ENCODE assay signal across 9 cellular contexts in genomic region chr5:62284946-62285891, GRCh38. TPM values are rescaled to one million over a fixed set of nuclear protein-coding genes. Genes with fewer than 3 reads are reported as not detected.
A peak's percentile ranks its signal among the peaks of the same experiment; 100 is the strongest.
DNase-seq lines count a peak whose midpoint lies in the region; ATAC-seq and TF ChIP-seq lines count a peak whose summit lies in the region.
"Had no signal": no experiment of that assay in that cellular context is flagged by ENCODE, and none has a peak within 500 bp of the region (broad histone marks: within the 10 kb centered on the region; RNA-seq: fewer than 3 reads in every experiment).

No MANE protein-coding gene starts in this region.

- peak overlapping the region in 1 of 3 donors; percentile 22 for H3K4me3 Mint-ChIP-seq in T-cell

- H3K27me3 ChIP-seq in mesendoderm (ENCODE audit: insufficient read depth, low read length, poor library complexity) (no peaks in the 10 kb centered on the region), esophagus squamous epithelium (no peaks in the 10 kb centered on the region), vagina (no peaks in the 10 kb centered on the region), sigmoid colon (no peaks in the 10 kb centered on the region)
- H3K27me3 ChIP-seq: upper lobe of left lung had no signal

- no peak overlapping the region for H3K18ac ChIP-seq in mesendoderm (ENCODE audit: low read length)

- no peak overlapping the region for H4K5ac ChIP-seq in mesendoderm (ENCODE audit: low read length)

- H3K27me3 Mint-ChIP-seq in T-cell, result no peaks in the 10 kb centered on the region

- intact Hi-C loops in esophagus squamous epithelium (cut with DNase I) (no loop called here), vagina (cut with DNase I) (no loop called here), sigmoid colon (cut with DNase I) (no loop called here)

- H2BK120ac ChIP-seq in mesendoderm (ENCODE audit: low read depth, low read length), result no peak overlapping the region

- no peak overlapping the region for H3K4me3 ChIP-seq in mesendoderm (ENCODE audit: low read length)
- H3K4me3 ChIP-seq in esophagus squamous epithelium, result no peak overlapping the region
- no peak overlapping the region for H3K4me3 ChIP-seq in vagina
- no peak overlapping the region for H3K4me3 ChIP-seq in sigmoid colon
- H3K4me3 ChIP-seq: upper lobe of left lung had no signal

- ATAC-seq in GM18499 (IDR thresholded peaks at IDR 0.05; ENCODE audit: insufficient read depth, unreplicated experiment) (peak; percentile 86), GM21786 (IDR thresholded peaks at IDR 0.05; ENCODE audit: unreplicated experiment) (peak; percentile 71), T-cell (replicated peaks in 1 of 4) (peak; percentile 45 to 66 (median 58))

- H3K4ac ChIP-seq in mesendoderm (ENCODE audit: low read depth, low read length), result no peak overlapping the region

- POLR2A ChIA-PET in T-cell (lab: Charles Lee), result interaction anchor here (0.6 kb wide), 2 partner anchors 30 to 67 kb away, joined by 6 to 18 read pairs; no protein-coding TSS in a partner anchor

- no peak for TF ChIP-seq POLR2A in esophagus squamous epithelium (IDR thresholded peaks at IDR 0.05)
- no peak for TF ChIP-seq POLR2A in vagina (IDR thresholded peaks at IDR 0.05)
- TF ChIP-seq POLR2A in sigmoid colon (IDR thresholded peaks at IDR 0.05), result no peak

- H3K27ac ChIP-seq in mesendoderm (ENCODE audit: low read depth, low read length) (no peak overlapping the region), esophagus squamous epithelium (peak overlapping the region in 1 of 4 donors; percentile 30), vagina (no peak overlapping the region), sigmoid colon (no peak overlapping the region)
- H3K27ac ChIP-seq: upper lobe of left lung had no signal

- H3K79me1 ChIP-seq in mesendoderm (ENCODE audit: low read length), result no peaks in the 10 kb centered on the region

- no peak overlapping the region for H3K56ac ChIP-seq in mesendoderm (ENCODE audit: low read length)

- H3K9me3 ChIP-seq in esophagus squamous epithelium (no peaks in the 10 kb centered on the region), vagina (no peaks in the 10 kb centered on the region), sigmoid colon (no peaks in the 10 kb centered on the region)
- H3K9me3 ChIP-seq: upper lobe of left lung had no signal

- TF ChIP-seq CTCF in esophagus squamous epithelium (IDR thresholded peaks at IDR 0.05), result no peak
- TF ChIP-seq CTCF in vagina (IDR thresholded peaks at IDR 0.05), result no peak
- TF ChIP-seq CTCF in sigmoid colon (IDR thresholded peaks at IDR 0.05), result no peak

- H3K4me2 ChIP-seq in mesendoderm (ENCODE audit: low read length), result no peak overlapping the region

- no peak overlapping the region for H3K9ac ChIP-seq in mesendoderm (ENCODE audit: low read length)

- peak overlapping the region; percentile 71 to 83 for H3K27ac Mint-ChIP-seq in T-cell

- DNase-seq in T-cell (peak in 2 of 34 experiments; percentile 5 to 27), mesendoderm (peak; percentile 63), esophagus squamous epithelium (lab: John Stamatoyannopoulos, UW) (no peak), vagina (ENCODE audit: extremely low spot score in 2 of 2) (no peak), HuH-7.5 (ENCODE audit: low spot score) (no peak), sigmoid colon (no peak)

- H2BK15ac ChIP-seq in mesendoderm (replicated peaks; ENCODE audit: low read depth), result no peak overlapping the region

- peaks cover 0 to 9% (median 0%) of the 10 kb centered on the region in 3 donors for H3K9me3 Mint-ChIP-seq in T-cell

- no peak overlapping the region for H2AK5ac ChIP-seq in mesendoderm (ENCODE audit: low read length)

- H3K4me1 ChIP-seq in mesendoderm (ENCODE audit: control insufficient read depth, low read depth, low read length) (no peaks in the 10 kb centered on the region), esophagus squamous epithelium (peaks cover 0 to 31% (median 7%) of the 10 kb centered on the region in 3 donors), vagina (no peaks in the 10 kb centered on the region), sigmoid colon (no peaks in the 10 kb centered on the region)
- H3K4me1 ChIP-seq: upper lobe of left lung had no signal

- CTCF ChIA-PET in T-cell (lab: Charles Lee), result interaction anchor here (0.5 to 1.1 kb wide), 5 partner anchors 11 to 67 kb away, joined by 3 to 4 read pairs (median 3); no protein-coding TSS in a partner anchor

- H3K36me3 ChIP-seq in mesendoderm (ENCODE audit: control insufficient read depth, insufficient read depth, low read length), result no peaks in the 10 kb centered on the region
- H3K36me3 ChIP-seq in esophagus squamous epithelium, result no peaks in the 10 kb centered on the region
- no peaks in the 10 kb centered on the region for H3K36me3 ChIP-seq in vagina
- H3K36me3 ChIP-seq in sigmoid colon, result no peaks in the 10 kb centered on the region
- H3K36me3 ChIP-seq: upper lobe of left lung had no signal

- no peak for TF ChIP-seq EP300 in sigmoid colon (IDR thresholded peaks at IDR 0.05)

- no peak overlapping the region for H2BK5ac ChIP-seq in mesendoderm (ENCODE audit: low read length)

- H3K23ac ChIP-seq in mesendoderm (ENCODE audit: low read length), result peak overlapping the region; percentile 15

- peaks cover 7% of the 10 kb centered on the region for H3K36me3 Mint-ChIP-seq in T-cell

- H3K4me1 Mint-ChIP-seq in T-cell, result peaks cover 29 to 53% (median 36%) of the 10 kb centered on the region in 3 donors

- no peak overlapping the region for H4K8ac ChIP-seq in mesendoderm (ENCODE audit: low read depth, low read length)

- no CpG with 5 or more reads among the region's 6 CpGs for WGBS in mesendoderm (ENCODE audit: extremely low coverage, insufficient coverage, low lambda C conversion rate)
- 64 to 70% methylated on average over 6 of the region's 6 CpGs for WGBS in esophagus squamous epithelium, 2 donors
- 81 to 82% methylated on average over 6 of the region's 6 CpGs for WGBS in sigmoid colon, 2 donors

- no peaks in the 10 kb centered on the region for H3K79me2 ChIP-seq in mesendoderm (ENCODE audit: control insufficient read depth, insufficient read depth, low read length)

RNA-seq across cellular contexts. Expression of gene KIF2A, which starts 20.8 kb away (rescaled TPM):
- total RNA-seq in T-cell (100 to 1,000 TPM in 4 of 5 donors, 10 to 100 TPM in 1; 99.8 to 122 (median 107) TPM), esophagus squamous epithelium (10 to 100 TPM; 14.0 to 43.1 (median 26.4) TPM), vagina (30.2 TPM), sigmoid colon (10 to 100 TPM; 29.6 to 41.7 (median 30.9) TPM)
- 105 TPM for polyA plus RNA-seq in mesendoderm (2013, experiment 1 of 2)
- polyA plus RNA-seq in mesendoderm (2013, experiment 2 of 2), result 106 TPM
- polyA plus RNA-seq in sigmoid colon, result 10 to 100 TPM; 10.2 to 22.0 (median 16.6) TPM
